In genomic region chr2:19362094-19362649, GRCh38 we compare ENCODE assay signal across 8 cellular contexts. TPM values are rescaled to one million over a fixed set of nuclear protein-coding genes. Genes with fewer than 3 reads are reported as not detected.
DNase-seq lines count a peak whose midpoint lies in the region; ATAC-seq, FAIRE-seq and TF ChIP-seq lines count a peak whose summit lies in the region.

No MANE protein-coding gene starts in this region.

- no peak overlapping the region for H2AK5ac ChIP-seq in H1 (ENCODE audit: low read depth, low read length)

- H3K18ac ChIP-seq in H1 (ENCODE audit: extremely low read depth, low read length), result no peak overlapping the region

- FAIRE-seq in GM12892 (lab: Jason Lieb, UNC) (peak; percentile 24), H1 (lab: Jason Lieb, UNC) (no peak)

- CTCF ChIA-PET in Panc1 (lab: Charles Lee) (interaction anchor here (0.6 to 0.7 kb wide), 2 partner anchors 14 to 42 kb away, joined by 3 to 6 read pairs; no protein-coding TSS in a partner anchor), H1 (lab: Charles Lee; ENCODE audit: partially characterized antibody) (interaction anchor here (1.1 to 5.4 kb wide), 4 partner anchors 12 to 502 kb away, joined by 3 to 104 read pairs (median 10); no protein-coding TSS in a partner anchor)

- H3K4me3 ChIP-seq in ACC112 (ENCODE audit: low read depth, low read length) (peak overlapping the region; percentile 80), Panc1 (ENCODE audit: low read depth in 2 of 2, low read length in 2 of 2) (peak overlapping the region; percentile 38 to 67), H1 (ENCODE audit: extremely low read depth in 1 of 4, insufficient read depth in 2 of 4, low read depth in 3 of 4, low read length in 4 of 4) (peak overlapping the region in 1 of 4 experiments; percentile 54; a peak in 2 of 8 replicates), neural progenitor cell (no peak overlapping the region)

- H3K36me3 ChIP-seq in ACC112 (ENCODE audit: insufficient read depth, low read length) (no peaks in the 10 kb centered on the region), Panc1 (ENCODE audit: control insufficient read depth, insufficient read depth, low read length) (no peaks in the 10 kb centered on the region), H1 (ENCODE audit: control insufficient read depth in 2 of 4, insufficient read depth in 4 of 4, low read length in 3 of 4) (no peaks in the 10 kb centered on the region), neural progenitor cell (no peaks in the 10 kb centered on the region)

- no peak overlapping the region for H4K91ac ChIP-seq in H1 (replicated peaks; ENCODE audit: insufficient read length, low read length)

- TF ChIP-seq CTCF in Panc1 (IDR thresholded peaks at IDR 0.05) (no peak), H1 (IDR thresholded peaks at IDR 0.05; ENCODE audit: control extremely low read depth in 1 of 3, insufficient read depth in 1 of 3, low read depth in 1 of 3, low read length in 3 of 3) (no peak), neural progenitor cell (IDR thresholded peaks at IDR 0.05) (no peak)

- no peak overlapping the region for H3K23ac ChIP-seq in H1 (ENCODE audit: insufficient read length)

- peaks cover 31% of the 10 kb centered on the region for H3K4me1 Mint-ChIP-seq in neural progenitor cell

- H3K14ac ChIP-seq in H1 (ENCODE audit: insufficient read length), result no peak overlapping the region

- H3K4me1 ChIP-seq in ACC112 (ENCODE audit: control insufficient read depth, insufficient read depth, low read length, unreplicated experiment) (peaks cover 7% of the 10 kb centered on the region), Panc1 (ENCODE audit: control insufficient read depth, insufficient read depth, low read length) (peaks cover 15% of the 10 kb centered on the region; the same call in 1 of the 2 replicates), H1 (replicated peaks in 1 of 4; ENCODE audit: control insufficient read depth in 3 of 4, insufficient read depth in 4 of 4, low read length in 3 of 4) (peaks cover 5 to 29% (median 10%) of the 10 kb centered on the region in 4 experiments; a peak in 6 of 7 replicates), neural progenitor cell (peaks cover 24% of the 10 kb centered on the region)

- H3K4ac ChIP-seq in H1 (replicated peaks; ENCODE audit: insufficient read length, low read depth, low read length), result no peak overlapping the region

- peaks cover 27% of the 10 kb centered on the region for H3F3A ChIP-seq in neural progenitor cell (ENCODE audit: low read depth)

- no TSS peak for BruUV-seq in Panc1 (replicated peaks; lab: Mats Ljungman, UMichigan)

- H3K4me3 Mint-ChIP-seq in neural progenitor cell, result peak overlapping the region; percentile 81

- intact Hi-C loops in Panc1 (cut with micrococcal nuclease; ENCODE audit: unreplicated experiment), result loop anchor here (2.0 to 10.0 kb wide), 5 partner anchors 383 to 977 kb away; no protein-coding TSS in a partner anchor

- H3K56ac ChIP-seq in H1 (replicated peaks; ENCODE audit: insufficient read length, low read depth, low read length), result no peak overlapping the region

- peak overlapping the region; percentile 71 for H2AFZ ChIP-seq in ACC112 (ENCODE audit: low read length, unreplicated experiment)
- no peak overlapping the region for H2AFZ ChIP-seq in H1 (ENCODE audit: low read length)
- H2AFZ ChIP-seq in neural progenitor cell (replicated peaks), result no peak overlapping the region

- peak overlapping the region; percentile 20 for H3K27ac ChIP-seq in ACC112 (ENCODE audit: low read depth, low read length)
- no peak overlapping the region for H3K27ac ChIP-seq in Panc1 (ENCODE audit: low read length)
- H3K27ac ChIP-seq in H1 (ENCODE audit: low read depth, low read length), result no peak overlapping the region
- H3K27ac ChIP-seq in neural progenitor cell, result no peak overlapping the region

- H2BK12ac ChIP-seq in H1 (ENCODE audit: low read depth, low read length), result no peak overlapping the region

- WGBS in H1 (ENCODE audit: extremely low coverage in 1 of 2, insufficient coverage in 1 of 2, insufficient read length in 1 of 2, insufficient replicate concordance in 2 of 2, low coverage in 1 of 2, low lambda C conversion rate in 2 of 2, missing lambda C conversion rate in 1 of 2), 2 experiments, result 26% methylated on average over 14 of the region's 14 CpGs; no CpG with 5 or more reads in 1 of the 2 experiments

- H3K9ac ChIP-seq in H1 (replicated peaks in 1 of 4; ENCODE audit: extremely low read depth in 1 of 4, low read depth in 3 of 4, low read length in 3 of 4) (no peak overlapping the region), neural progenitor cell (no peak overlapping the region)

- H3K9me3 ChIP-seq in Panc1 (ENCODE audit: control insufficient read depth, insufficient read depth, low read depth, low read length) (no peaks in the 10 kb centered on the region), H1 (ENCODE audit: insufficient read depth in 2 of 2, low read depth in 1 of 2, low read length in 1 of 2) (no peaks in the 10 kb centered on the region), neural progenitor cell (ENCODE audit: low read depth) (no peaks in the 10 kb centered on the region)

- no peak for TF ChIP-seq RAD21 in H1 (IDR thresholded peaks at IDR 0.05 in 1 of 2, conservative IDR thresholded peaks at IDR 0.05 in 1 of 2; ENCODE audit: low read depth in 2 of 2, low read length in 2 of 2)

- no peak overlapping the region for H2BK5ac ChIP-seq in H1 (ENCODE audit: low read depth, low read length)

- H3K4me2 ChIP-seq in H1 (ENCODE audit: insufficient read depth in 1 of 2, low read depth in 2 of 2, low read length in 2 of 2) (peak overlapping the region; percentile 86 to 89; a peak in 2 of 4 replicates), neural progenitor cell (peak overlapping the region; percentile 70)

- H3K27me3 Mint-ChIP-seq in neural progenitor cell (ENCODE audit: insufficient read depth, low read depth), result peaks cover 71% of the 10 kb centered on the region

- H3K79me2 ChIP-seq in ACC112 (ENCODE audit: control insufficient read depth, insufficient read depth, low read length, unreplicated experiment) (peaks cover 12% of the 10 kb centered on the region), H1 (ENCODE audit: control insufficient read depth in 1 of 2, insufficient read depth in 2 of 2, low read length in 2 of 2) (no peaks in the 10 kb centered on the region), neural progenitor cell (ENCODE audit: low read depth) (no peaks in the 10 kb centered on the region)

- no peak overlapping the region for H4K5ac ChIP-seq in H1 (ENCODE audit: insufficient read length, low read depth, low read length)

- no peaks in the 10 kb centered on the region for H3K36me3 Mint-ChIP-seq in neural progenitor cell

- DNase-seq in GM12892 (ENCODE audit: insufficient read length), result no peak
- DNase-seq in Panc1 (ENCODE audit: low read depth, low spot score), result no peak
- DNase-seq in H1 (ENCODE audit: low read depth in 1 of 2, low spot score in 2 of 2), result no peak
- no peak for DNase-seq in neural progenitor cell (ENCODE audit: low spot score)
- no peak for DNase-seq in SW 1271 (lab: John Stamatoyannopoulos, UW)
- DNase-seq in NK-92 (lab: John Stamatoyannopoulos, UW; ENCODE audit: unreplicated experiment), result no peak

- peaks cover 7% of the 10 kb centered on the region; the same call in 1 of the 2 replicates for H3K23me2 ChIP-seq in H1 (ENCODE audit: low read depth, low read length)

- no peak overlapping the region for H3K27ac Mint-ChIP-seq in neural progenitor cell

- no peak overlapping the region for H2BK15ac ChIP-seq in H1 (ENCODE audit: low read length)

- TF ChIP-seq EP300 in H1 (IDR thresholded peaks at IDR 0.05; ENCODE audit: borderline replicate concordance in 1 of 2, low read depth in 2 of 2, low read length in 2 of 2), result no peak

- ATAC-seq in Panc1, result no peak
- no peak for ATAC-seq in HG03469 (IDR thresholded peaks at IDR 0.05; ENCODE audit: unreplicated experiment)

- no peak overlapping the region for H2BK120ac ChIP-seq in H1 (replicated peaks; ENCODE audit: low read depth, low read length)

- no peak overlapping the region for H2BK20ac ChIP-seq in H1 (ENCODE audit: low read length)

- POLR2A ChIA-PET in Panc1 (lab: Charles Lee) (no interaction called here), H1 (lab: Charles Lee; ENCODE audit: partially characterized antibody) (no interaction called here)

- in situ Hi-C loops in Panc1 (cut with HindIII; ENCODE audit: low pct_unique_long_range_greater_than_20kb, low sequenced_read_pairs), result no loop called here

- H4K20me1 ChIP-seq in H1 (replicated peaks in 1 of 2; ENCODE audit: control insufficient read depth in 1 of 2, insufficient read depth in 2 of 2, low read length in 2 of 2), result peaks cover 6 to 32% of the 10 kb centered on the region in 2 experiments
- peaks cover 54% of the 10 kb centered on the region for H4K20me1 ChIP-seq in neural progenitor cell (ENCODE audit: low read depth)

- peaks cover 2% of the 10 kb centered on the region for H3K9me3 Mint-ChIP-seq in neural progenitor cell

- H4K8ac ChIP-seq in H1 (ENCODE audit: extremely low read depth, insufficient read depth, low read length), result no peak overlapping the region

- TF ChIP-seq POLR2A in GM12892 (IDR thresholded peaks at IDR 0.05; ENCODE audit: low read depth, low read length), result no peak
- TF ChIP-seq POLR2A in H1 (IDR thresholded peaks at IDR 0.05; ENCODE audit: control extremely low read depth in 1 of 2, low read depth in 2 of 2, low read length in 2 of 2), result no peak

- H3K27me3 ChIP-seq in ACC112 (ENCODE audit: insufficient read depth, low read length), result no peaks in the 10 kb centered on the region
- peaks cover 39% of the 10 kb centered on the region for H3K27me3 ChIP-seq in Panc1 (ENCODE audit: control insufficient read depth, insufficient read depth, low read length)
- peaks cover 65 to 88% (median 77%) of the 10 kb centered on the region in 4 experiments for H3K27me3 ChIP-seq in H1 (replicated peaks in 1 of 4; ENCODE audit: control insufficient read depth in 3 of 4, extremely low read depth in 1 of 4, insufficient read depth in 3 of 4, low read length in 3 of 4)
- peaks cover 100% of the 10 kb centered on the region for H3K27me3 ChIP-seq in neural progenitor cell

- no peaks in the 10 kb centered on the region; the same call in 1 of the 2 replicates for H3K79me1 ChIP-seq in H1 (ENCODE audit: low read depth, low read length)

TF ChIP-seq in H1, 55 proteins besides CTCF, POLR2A, EP300 and RAD21 (continues in another document):
- TF ChIP-seq GABPA (IDR thresholded peaks at IDR 0.05; ENCODE audit: borderline replicate concordance, insufficient read depth, low read length), result no peak

RNA-seq across cellular contexts. Expression of gene OSR1, which starts 3.7 kb away (rescaled TPM):
- not detected for polyA plus RNA-seq in GM12892 (2012; ENCODE audit: missing spikeins)
- total RNA-seq in Panc1 (2021; ENCODE audit: unreplicated experiment) (4.4 TPM), neural progenitor cell (ENCODE audit: low replicate concordance) (not detected in 2 replicates)
- 5.1 TPM for polyA plus RNA-seq in Panc1 (2012; ENCODE audit: insufficient read length)
- 0.22 TPM in 1 of 2 replicates, not detected in the other for total RNA-seq in H1 (2021; fragmentation: NEBNext Ultra II Directional; extraction: Animal tissue kit (Norgen Biotek cat#: 25700))
- polyA plus RNA-seq in H1 (2011; rRNA removed), result 0.05 TPM in 2 replicates
- polyA plus RNA-seq in H1 (2011; cell fraction: cytosol; rRNA removed), result not detected
- polyA plus RNA-seq in H1 (2011; cell fraction: nucleus; rRNA removed), result 0.09 TPM
- polyA plus RNA-seq in H1 (2012, experiment 1 of 2), result not detected in 4 replicates
- 0.13 TPM for polyA plus RNA-seq in H1 (2012, experiment 2 of 2)
- 0.06 TPM for polyA plus RNA-seq in H1 (2013, experiment 1 of 2)
- polyA plus RNA-seq in H1 (2013, experiment 2 of 2), result 0.04 TPM
- polyA minus RNA-seq in H1 (2011; rRNA and poly(A)+ RNA removed), result 0.06 TPM in 1 of 2 replicates, not detected in the other
- polyA minus RNA-seq in H1 (2011; cell fraction: cytosol; rRNA and poly(A)+ RNA removed), result not detected
- 0.10 TPM for polyA minus RNA-seq in H1 (2011; cell fraction: nucleus; rRNA and poly(A)+ RNA removed)
